ENCODE assay signal across 12 cellular contexts in the genomic region with DNA sequence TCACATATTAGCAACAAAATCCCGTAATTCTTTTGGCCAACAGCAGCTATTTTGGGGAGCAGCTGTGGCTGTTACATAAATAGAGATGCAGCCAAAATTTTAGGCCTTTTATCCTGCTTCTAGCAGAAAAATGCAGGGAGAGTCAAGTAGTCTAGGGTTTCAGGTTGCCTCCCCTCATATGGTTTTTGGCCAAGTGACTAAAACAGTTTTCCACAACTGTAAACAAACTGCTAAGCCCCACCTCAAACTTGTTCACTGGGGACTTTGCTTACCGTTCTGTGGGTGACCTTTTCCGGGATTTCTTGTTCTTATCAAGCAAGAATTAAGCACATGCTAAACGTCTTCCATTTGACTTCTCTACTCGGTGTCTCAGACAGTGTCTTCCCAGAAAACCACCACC.
A peak's percentile ranks its signal among the peaks of the same experiment; 100 is the strongest.
DNase-seq lines count a peak whose midpoint lies in the region; ATAC-seq and TF ChIP-seq lines count a peak whose summit lies in the region.
"Had no signal": no experiment of that assay in that cellular context is flagged by ENCODE, and none has a peak within 500 bp of the region (broad histone marks: within the 10 kb centered on the region; RNA-seq: fewer than 3 reads in every experiment).

No MANE protein-coding gene starts in this region.

- no peaks in the 10 kb centered on the region for H3K36me3 ChIP-seq in MG63
- peaks cover 0 to 14% (median 0%) of the 10 kb centered on the region in 3 donors for H3K36me3 ChIP-seq in esophagus squamous epithelium
- H3K36me3 ChIP-seq in transverse colon: no peaks in the 10 kb centered on the region

- DNase-seq in MG63 (peak; percentile 27), esophagus squamous epithelium (lab: John Stamatoyannopoulos, UW) (no peak), myocyte (ENCODE audit: low read depth) (peak; percentile 62), transverse colon (no peak), HUDEP-2 (lab: John Stamatoyannopoulos, UW; ENCODE audit: unreplicated experiment in 76 of 76) (no peak), NCI-H2196 (lab: John Stamatoyannopoulos, UW; ENCODE audit: unreplicated experiment) (no peak)
- DNase-seq: activated CD4-positive, alpha-beta T cell treated with anti-CD3 and anti-CD28 coated beads for 1 hour; activated gamma-delta T cell; DMS 273 treated with DMSO at 0.1 percent for 48 hours; NCI-H524 had no signal

- 63 to 77% methylated on average over 5 of the region's 5 CpGs for WGBS in esophagus squamous epithelium, 2 donors
- WGBS in transverse colon (ENCODE audit: low coverage in 1 of 2), 2 donors: 66 to 67% methylated on average over 4 to 5 of the region's 5 CpGs

- no peak for ATAC-seq in GM18511 (IDR thresholded peaks at IDR 0.05; ENCODE audit: unreplicated experiment)
- no peak for ATAC-seq in HG03025 (IDR thresholded peaks at IDR 0.05; ENCODE audit: low FRiP score, unreplicated experiment)

- H3K4me3 ChIP-seq in MG63: no peak overlapping the region
- no peak overlapping the region for H3K4me3 ChIP-seq in esophagus squamous epithelium
- no peak overlapping the region for H3K4me3 ChIP-seq in transverse colon

- in situ Hi-C loops in transverse colon (cut with MboI; ENCODE audit: low pct_ligation_motif_present in 1 of 4, low pct_unique_long_range_greater_than_20kb in 1 of 4, low sequenced_read_pairs in 3 of 4): no loop called here

- TF ChIP-seq CTCF in esophagus squamous epithelium (IDR thresholded peaks at IDR 0.05): no peak
- no peak for TF ChIP-seq CTCF in transverse colon (IDR thresholded peaks at IDR 0.05)

- TF ChIP-seq POLR2A in esophagus squamous epithelium (IDR thresholded peaks at IDR 0.05) (no peak), transverse colon (IDR thresholded peaks at IDR 0.05) (no peak)

- peak overlapping the region; percentile 66 to 95 (median 88) for H3K27ac ChIP-seq in esophagus squamous epithelium
- peak overlapping the region; percentile 83 to 93 (median 86) for H3K27ac ChIP-seq in transverse colon

- H3K9me3 ChIP-seq in MG63: no peaks in the 10 kb centered on the region
- no peaks in the 10 kb centered on the region for H3K9me3 ChIP-seq in esophagus squamous epithelium
- H3K9me3 ChIP-seq in transverse colon: no peaks in the 10 kb centered on the region

- H3K4me1 ChIP-seq in esophagus squamous epithelium (peaks cover 7 to 64% (median 19%) of the 10 kb centered on the region in 3 donors), transverse colon (peaks cover 24 to 55% (median 26%) of the 10 kb centered on the region in 4 donors)

- no peak for TF ChIP-seq EP300 in transverse colon (IDR thresholded peaks at IDR 0.05; ENCODE audit: low read depth)

- H3K27me3 ChIP-seq in MG63: no peaks in the 10 kb centered on the region
- H3K27me3 ChIP-seq in esophagus squamous epithelium: no peaks in the 10 kb centered on the region
- no peaks in the 10 kb centered on the region for H3K27me3 ChIP-seq in transverse colon

- intact Hi-C loops in esophagus squamous epithelium (cut with DNase I): no loop called here
- intact Hi-C loops in transverse colon (cut with DNase I; ENCODE audit: low total_unique reads): no loop called here

Comparison
In these comparisons a context has a peak if more than half of its experiments do, and no peak if none do; other contexts are left out.
1. DNase-seq: peak in MG63 (single experiment) and myocyte (single experiment); none in esophagus squamous epithelium (single experiment), transverse colon (single experiment), HUDEP-2 (0 of 76) and NCI-H2196 (single experiment).